ENCODE assay signal across 1 cellular context in genomic region chr17:47188799-47189731, GRCh38.
TF ChIP-seq lines count a peak whose summit lies in the region.

CDC27 (minus strand) TSS chr17:47189295; CDS start chr17:47189172, 123 bp downstream.

TF ChIP-seq in K562, 482 proteins besides CTCF, POLR2A, EP300 and RAD21 (continued from another document and continues in another):
- TF ChIP-seq CHAMP1 (IDR thresholded peaks at IDR 0.05) (no peak; the same call in 1 of the 2 replicates), ZNF133 (CRISPR knock-in tag; IDR thresholded peaks at IDR 0.05) (no peak), ZC3H8 (IDR thresholded peaks at IDR 0.05) (no peak), KLF1 (tag; IDR thresholded peaks at IDR 0.05) (peak; percentile 97), ZNF408 (CRISPR knock-in tag; IDR thresholded peaks at IDR 0.05; ENCODE audit: low read depth) (no peak), KDM5B (IDR thresholded peaks at IDR 0.05; ENCODE audit: insufficient replicate concordance, low read depth, low read length) (peak; percentile 49), ZNF76 (CRISPR knock-in tag; IDR thresholded peaks at IDR 0.05; ENCODE audit: borderline replicate concordance) (no peak), EZH2 (IDR thresholded peaks at IDR 0.05; ENCODE audit: borderline replicate concordance, low read depth, low read length) (no peak), PHB (CRISPR knock-in tag; IDR thresholded peaks at IDR 0.05) (0 out of 2 replicates have a peak, but pooled peaks have one; percentile 20), LCOR (CRISPR knock-in tag; IDR thresholded peaks at IDR 0.05) (peak; percentile 7; the same call in 1 of the 2 replicates), STAT6 (CRISPR knock-in tag; IDR thresholded peaks at IDR 0.05) (no peak), ZNF274 (IDR thresholded peaks at IDR 0.05; ENCODE audit: borderline replicate concordance, low read depth, low read length) (no peak), ZNF780A (CRISPR knock-in tag; IDR thresholded peaks at IDR 0.05) (no peak), TCFL5 (CRISPR knock-in tag; conservative IDR thresholded peaks at IDR 0.05) (no peak), RB1 (IDR thresholded peaks at IDR 0.05; ENCODE audit: low read depth) (peak; percentile 84), CAMTA2 (CRISPR knock-in tag; conservative IDR thresholded peaks at IDR 0.05) (no peak), FOXK1 (CRISPR knock-in tag; IDR thresholded peaks at IDR 0.05; ENCODE audit: borderline replicate concordance) (peak; percentile 84), KAT7 (CRISPR knock-in tag; IDR thresholded peaks at IDR 0.05; ENCODE audit: borderline replicate concordance) (no peak), ZNF830 (CRISPR knock-in tag; IDR thresholded peaks at IDR 0.05) (0 out of 2 replicates have a peak, but pooled peaks have one; percentile 14), KAT8 (IDR thresholded peaks at IDR 0.05; ENCODE audit: low read depth) (no peak), HCFC1 (IDR thresholded peaks at IDR 0.05; ENCODE audit: low read depth, low read length) (peak; percentile 13; the same call in 1 of the 2 replicates), CBX8 (IDR thresholded peaks at IDR 0.05; ENCODE audit: borderline replicate concordance, extremely low read depth, low read depth, low read length, poor library complexity, severe bottlenecking) (no peak), ZNF644 (tag; IDR thresholded peaks at IDR 0.05; ENCODE audit: low read depth) (no peak), TRIM25 (IDR thresholded peaks at IDR 0.05; ENCODE audit: borderline replicate concordance) (no peak), MNT (conservative IDR thresholded peaks at IDR 0.05) (peak; percentile 50 to 71; a peak in 3 of 4 replicates), PHB2 (IDR thresholded peaks at IDR 0.05; ENCODE audit: low read depth) (no peak), ZNF174 (CRISPR knock-in tag; IDR thresholded peaks at IDR 0.05) (no peak), BHLHE40 (IDR thresholded peaks at IDR 0.05; ENCODE audit: low read length) (peak; percentile 67), SIN3B (IDR thresholded peaks at IDR 0.05; ENCODE audit: low read depth) (peak; percentile 31; the same call in 1 of the 2 replicates), ZNF24 (IDR thresholded peaks at IDR 0.05) (peak; percentile 58), TRIM28 (IDR thresholded peaks at IDR 0.05) (no peak), LARP7 (IDR thresholded peaks at IDR 0.05) (no peak), NCOA2 (IDR thresholded peaks at IDR 0.05; ENCODE audit: partially characterized antibody in 2 of 2) (no peak), ARNT (IDR thresholded peaks at IDR 0.05) (no peak), ETV5 (CRISPR knock-in tag; IDR thresholded peaks at IDR 0.05; ENCODE audit: low read depth) (peak; percentile 5; the same call in 1 of the 2 replicates), MTF1 (CRISPR knock-in tag; IDR thresholded peaks at IDR 0.05; ENCODE audit: borderline replicate concordance) (no peak), KAT2B (IDR thresholded peaks at IDR 0.05; ENCODE audit: low read depth, low read length) (peak; percentile 43), VEZF1 (CRISPR knock-in tag; IDR thresholded peaks at IDR 0.05) (peak; percentile 84), BCOR (IDR thresholded peaks at IDR 0.05) (0 out of 2 replicates have a peak, but pooled peaks have one; percentile 44), JUNB (CRISPR knock-in tag; conservative IDR thresholded peaks at IDR 0.05) (no peak), CEBPB (tag; IDR thresholded peaks at IDR 0.05) (no peak), ZNF316 (IDR thresholded peaks at IDR 0.05) (peak; percentile 30; the same call in 1 of the 2 replicates), MAZ (CRISPR knock-in tag; conservative IDR thresholded peaks at IDR 0.05 in 1 of 2, IDR thresholded peaks at IDR 0.05 in 1 of 2) (peak in 1 of 2 experiments; percentile 85), PTRF (tag; IDR thresholded peaks at IDR 0.05) (no peak)
- TF ChIP-seq, protein P1, sequence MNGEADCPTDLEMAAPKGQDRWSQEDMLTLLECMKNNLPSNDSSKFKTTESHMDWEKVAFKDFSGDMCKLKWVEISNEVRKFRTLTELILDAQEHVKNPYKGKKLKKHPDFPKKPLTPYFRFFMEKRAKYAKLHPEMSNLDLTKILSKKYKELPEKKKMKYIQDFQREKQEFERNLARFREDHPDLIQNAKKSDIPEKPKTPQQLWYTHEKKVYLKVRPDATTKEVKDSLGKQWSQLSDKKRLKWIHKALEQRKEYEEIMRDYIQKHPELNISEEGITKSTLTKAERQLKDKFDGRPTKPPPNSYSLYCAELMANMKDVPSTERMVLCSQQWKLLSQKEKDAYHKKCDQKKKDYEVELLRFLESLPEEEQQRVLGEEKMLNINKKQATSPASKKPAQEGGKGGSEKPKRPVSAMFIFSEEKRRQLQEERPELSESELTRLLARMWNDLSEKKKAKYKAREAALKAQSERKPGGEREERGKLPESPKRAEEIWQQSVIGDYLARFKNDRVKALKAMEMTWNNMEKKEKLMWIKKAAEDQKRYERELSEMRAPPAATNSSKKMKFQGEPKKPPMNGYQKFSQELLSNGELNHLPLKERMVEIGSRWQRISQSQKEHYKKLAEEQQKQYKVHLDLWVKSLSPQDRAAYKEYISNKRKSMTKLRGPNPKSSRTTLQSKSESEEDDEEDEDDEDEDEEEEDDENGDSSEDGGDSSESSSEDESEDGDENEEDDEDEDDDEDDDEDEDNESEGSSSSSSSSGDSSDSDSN (IDR thresholded peaks at IDR 0.05; ENCODE audit: borderline replicate concordance in 1 of 2, low read depth in 2 of 2, low read length in 2 of 2), result peak; percentile 93 to 98
- TF ChIP-seq, protein P2, sequence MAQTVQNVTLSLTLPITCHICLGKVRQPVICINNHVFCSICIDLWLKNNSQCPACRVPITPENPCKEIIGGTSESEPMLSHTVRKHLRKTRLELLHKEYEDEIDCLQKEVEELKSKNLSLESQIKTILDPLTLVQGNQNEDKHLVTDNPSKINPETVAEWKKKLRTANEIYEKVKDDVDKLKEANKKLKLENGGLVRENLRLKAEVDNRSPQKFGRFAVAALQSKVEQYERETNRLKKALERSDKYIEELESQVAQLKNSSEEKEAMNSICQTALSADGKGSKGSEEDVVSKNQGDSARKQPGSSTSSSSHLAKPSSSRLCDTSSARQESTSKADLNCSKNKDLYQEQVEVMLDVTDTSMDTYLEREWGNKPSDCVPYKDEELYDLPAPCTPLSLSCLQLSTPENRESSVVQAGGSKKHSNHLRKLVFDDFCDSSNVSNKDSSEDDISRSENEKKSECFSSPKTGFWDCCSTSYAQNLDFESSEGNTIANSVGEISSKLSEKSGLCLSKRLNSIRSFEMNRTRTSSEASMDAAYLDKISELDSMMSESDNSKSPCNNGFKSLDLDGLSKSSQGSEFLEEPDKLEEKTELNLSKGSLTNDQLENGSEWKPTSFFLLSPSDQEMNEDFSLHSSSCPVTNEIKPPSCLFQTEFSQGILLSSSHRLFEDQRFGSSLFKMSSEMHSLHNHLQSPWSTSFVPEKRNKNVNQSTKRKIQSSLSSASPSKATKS (CRISPR knock-in tag; IDR thresholded peaks at IDR 0.05), result no peak
- TF ChIP-seq, protein P3, sequence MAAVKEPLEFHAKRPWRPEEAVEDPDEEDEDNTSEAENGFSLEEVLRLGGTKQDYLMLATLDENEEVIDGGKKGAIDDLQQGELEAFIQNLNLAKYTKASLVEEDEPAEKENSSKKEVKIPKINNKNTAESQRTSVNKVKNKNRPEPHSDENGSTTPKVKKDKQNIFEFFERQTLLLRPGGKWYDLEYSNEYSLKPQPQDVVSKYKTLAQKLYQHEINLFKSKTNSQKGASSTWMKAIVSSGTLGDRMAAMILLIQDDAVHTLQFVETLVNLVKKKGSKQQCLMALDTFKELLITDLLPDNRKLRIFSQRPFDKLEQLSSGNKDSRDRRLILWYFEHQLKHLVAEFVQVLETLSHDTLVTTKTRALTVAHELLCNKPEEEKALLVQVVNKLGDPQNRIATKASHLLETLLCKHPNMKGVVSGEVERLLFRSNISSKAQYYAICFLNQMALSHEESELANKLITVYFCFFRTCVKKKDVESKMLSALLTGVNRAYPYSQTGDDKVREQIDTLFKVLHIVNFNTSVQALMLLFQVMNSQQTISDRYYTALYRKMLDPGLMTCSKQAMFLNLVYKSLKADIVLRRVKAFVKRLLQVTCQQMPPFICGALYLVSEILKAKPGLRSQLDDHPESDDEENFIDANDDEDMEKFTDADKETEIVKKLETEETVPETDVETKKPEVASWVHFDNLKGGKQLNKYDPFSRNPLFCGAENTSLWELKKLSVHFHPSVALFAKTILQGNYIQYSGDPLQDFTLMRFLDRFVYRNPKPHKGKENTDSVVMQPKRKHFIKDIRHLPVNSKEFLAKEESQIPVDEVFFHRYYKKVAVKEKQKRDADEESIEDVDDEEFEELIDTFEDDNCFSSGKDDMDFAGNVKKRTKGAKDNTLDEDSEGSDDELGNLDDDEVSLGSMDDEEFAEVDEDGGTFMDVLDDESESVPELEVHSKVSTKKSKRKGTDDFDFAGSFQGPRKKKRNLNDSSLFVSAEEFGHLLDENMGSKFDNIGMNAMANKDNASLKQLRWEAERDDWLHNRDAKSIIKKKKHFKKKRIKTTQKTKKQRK (IDR thresholded peaks at IDR 0.05; ENCODE audit: borderline replicate concordance, low read depth, low read length), result no peak
